ENCODE assay signal across 15 cellular contexts in genomic region chr10:78868456-78868855, GRCh38.
DNase-seq lines count a peak whose midpoint lies in the region; TF ChIP-seq lines count a peak whose summit lies in the region.
"Had no signal": no experiment of that assay in that cellular context is flagged by ENCODE, and none has a peak within 500 bp of the region (broad histone marks: within the 10 kb centered on the region; RNA-seq: fewer than 3 reads in every experiment).

No MANE protein-coding gene starts in this region.

- CTCF ChIA-PET in activated naive CD4-positive, alpha-beta T cell treated with anti-CD3 and anti-CD28 coated beads, Interleukin-2, amount 10 ng/mL, durations not matched to agents 7 days and 5 days (lab: Charles Lee): no interaction called here
- CTCF ChIA-PET in HEK293T (lab: Yijun Ruan, JAX): no interaction called here

- no peak overlapping the region for H3K4me3 Mint-ChIP-seq in activated naive CD4-positive, alpha-beta T cell treated with anti-CD3 and anti-CD28 coated beads, Interleukin-2, amount 10 ng/mL, durations not matched to agents 7 days and 5 days
- H3K4me3 Mint-ChIP-seq: B cell; CD8-positive, alpha-beta T cell; GM23338; HFFc6 had no signal

- POLR2A ChIA-PET in HEK293T (lab: Yijun Ruan, JAX): no interaction called here

- H3K4me1 Mint-ChIP-seq in activated naive CD4-positive, alpha-beta T cell treated with anti-CD3 and anti-CD28 coated beads, Interleukin-2, amount 10 ng/mL, durations not matched to agents 7 days and 5 days: no peaks in the 10 kb centered on the region
- H3K4me1 Mint-ChIP-seq: B cell, GM23338 had no signal

- no peak overlapping the region for H3K27ac Mint-ChIP-seq in activated naive CD4-positive, alpha-beta T cell treated with anti-CD3 and anti-CD28 coated beads, Interleukin-2, amount 10 ng/mL, durations not matched to agents 7 days and 5 days
- H3K27ac Mint-ChIP-seq: B cell; CD8-positive, alpha-beta T cell; GM23338; HFFc6 had no signal

- in situ Hi-C loops in Caki2 (cut with HindIII; ENCODE audit: low pct_unique_long_range_greater_than_20kb, low sequenced_read_pairs): no loop called here

- H3K36me3 Mint-ChIP-seq in activated naive CD4-positive, alpha-beta T cell treated with anti-CD3 and anti-CD28 coated beads, Interleukin-2, amount 10 ng/mL, durations not matched to agents 7 days and 5 days: no peaks in the 10 kb centered on the region
- H3K36me3 Mint-ChIP-seq: CD8-positive, alpha-beta T cell had no signal

- peaks cover 30% of the 10 kb centered on the region for H3K27me3 Mint-ChIP-seq in activated naive CD4-positive, alpha-beta T cell treated with anti-CD3 and anti-CD28 coated beads, Interleukin-2, amount 10 ng/mL, durations not matched to agents 7 days and 5 days

- DNase-seq in Caki2 (ENCODE audit: low read depth) (peak; percentile 16), ecto neural progenitor cell (ENCODE audit: low spot score) (peak; percentile 18), retina (peak; percentile 0), ureter (ENCODE audit: low spot score) (peak; percentile 44), COR-L47 (lab: John Stamatoyannopoulos, UW) (no peak), HEK293T (ENCODE audit: extremely low spot score) (no peak)
- no peak for DNase-seq in activated naive CD4-positive, alpha-beta T cell treated with anti-CD3 and anti-CD28 coated beads, Interleukin-2, amount 10 ng/mL, durations not matched to agents 7 days and 5 days
- DNase-seq: DMS79, GDM1, HCEC 1CT, HFFc6, IMR-90 had no signal

- H3K9me3 Mint-ChIP-seq in activated naive CD4-positive, alpha-beta T cell treated with anti-CD3 and anti-CD28 coated beads, Interleukin-2, amount 10 ng/mL, durations not matched to agents 7 days and 5 days: no peaks in the 10 kb centered on the region
- H3K9me3 Mint-ChIP-seq: CD8-positive, alpha-beta T cell; GM23338; HFFc6 had no signal

TF ChIP-seq in HEK293T, 16 proteins besides CTCF, POLR2A, EP300 and RAD21:
- no peak for TF ChIP-seq LEF1 (IDR thresholded peaks at IDR 0.05; ENCODE audit: borderline replicate concordance)
- no peak for TF ChIP-seq BHLHE40 (IDR thresholded peaks at IDR 0.05; ENCODE audit: borderline replicate concordance)

Comparison
In these comparisons a context has a peak if more than half of its experiments do, and no peak if none do; other contexts are left out.
1. DNase-seq: peak in Caki2 (single experiment), ecto neural progenitor cell (single experiment), retina (single experiment) and ureter (single experiment); none in activated naive CD4-positive, alpha-beta T cell treated with anti-CD3 and anti-CD28 coated beads, Interleukin-2, amount 10 ng/mL, durations not matched to agents 7 days and 5 days (single experiment), COR-L47 (single experiment) and HEK293T (single experiment).